In the genomic region with DNA sequence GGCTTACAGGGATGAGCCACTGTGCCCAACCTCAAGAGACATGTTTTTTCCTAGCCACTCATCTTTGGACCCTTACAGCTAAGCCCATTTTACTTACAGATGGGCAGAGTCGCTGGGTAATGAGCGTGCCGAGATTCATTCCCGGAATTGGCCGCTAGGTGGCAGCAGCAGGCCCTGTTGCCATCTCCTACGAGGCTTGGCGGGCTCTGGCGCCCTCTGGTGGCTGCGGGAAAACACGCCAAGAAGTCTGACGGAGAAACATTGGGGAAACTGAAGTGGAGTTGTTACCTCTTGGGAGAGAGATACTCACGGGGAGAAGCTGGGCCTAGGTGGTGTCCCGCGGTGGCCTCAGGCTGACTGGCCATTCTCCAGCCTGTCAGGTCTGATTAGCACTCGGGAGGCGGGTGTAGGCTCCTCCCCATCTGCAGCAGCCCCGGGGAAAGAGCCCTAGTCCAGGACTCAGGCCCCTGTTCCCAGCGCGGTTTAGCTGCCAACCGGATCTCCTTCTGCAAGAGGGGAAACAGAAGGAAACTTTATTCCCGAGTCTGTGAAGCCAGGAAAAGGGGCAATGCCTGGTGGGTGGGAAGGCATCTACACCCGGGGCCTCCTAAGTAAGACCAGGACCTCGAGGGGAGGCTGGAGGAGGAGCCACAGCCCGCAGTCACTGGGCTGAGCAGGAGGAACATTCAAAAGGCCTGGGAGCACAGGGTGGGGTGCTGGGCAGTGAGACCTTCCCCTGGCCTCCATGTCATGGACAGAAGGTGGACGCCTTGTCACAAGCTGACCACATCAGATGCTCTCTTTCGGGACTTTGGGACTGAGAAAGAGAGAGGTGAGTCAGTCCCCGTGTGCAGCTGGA, we compare ENCODE assay signal across 8 cellular contexts. TPM values are rescaled to one million over a fixed set of nuclear protein-coding genes. Genes with fewer than 3 reads are reported as not detected.
DNase-seq lines count a peak whose midpoint lies in the region; ATAC-seq and TF ChIP-seq lines count a peak whose summit lies in the region.

No MANE protein-coding gene starts in this region.

- H3K27ac ChIP-seq in DND-41 (ENCODE audit: low read length): no peak overlapping the region
- no peak overlapping the region for H3K27ac ChIP-seq in mammary epithelial cell (ENCODE audit: insufficient read depth, low read depth, low read length)

- no TSS peak for BruUV-seq in mammary epithelial cell (replicated peaks; lab: Mats Ljungman, UMichigan)

- WGBS in mammary epithelial cell (ENCODE audit: low coverage, missing lambda C conversion rate): 20% methylated on average over 25 of the region's 27 CpGs

- no peaks in the 10 kb centered on the region for H3K79me2 ChIP-seq in DND-41 (ENCODE audit: insufficient read depth, low read length)
- no peaks in the 10 kb centered on the region for H3K79me2 ChIP-seq in mammary epithelial cell (ENCODE audit: insufficient read depth, low read length)

- in situ Hi-C loops in mammary epithelial cell (cut with MboI; ENCODE audit: low sequenced_read_pairs in 2 of 2): no loop called here

- CTCF ChIA-PET in activated B cell treated with CpG ODN at 0.5 μM for 24 hours (lab: Charles Lee): interaction anchor here (0.6 to 4.3 kb wide), 17 partner anchors 10 to 175 kb away, joined by 3 to 39 read pairs (median 4); a partner anchor contains a TSS
- CTCF ChIA-PET in mammary epithelial cell (lab: Charles Lee; ENCODE audit: low non-redundant PET): interaction anchor here (0.6 to 1.2 kb wide), 3 partner anchors 46 to 347 kb away, joined by 3 to 8 read pairs (median 7); no protein-coding TSS in a partner anchor

- peak; percentile 91 for DNase-seq in DND-41
- peak; percentile 81 for DNase-seq in NCI-H345 treated with DMSO at 0.1 percent for 48 hours (lab: John Stamatoyannopoulos, UW; ENCODE audit: unreplicated experiment)
- peak; percentile 98 for DNase-seq in activated B cell treated with CpG ODN at 0.5 μM for 24 hours
- DNase-seq in mammary epithelial cell: peak; percentile 76
- DNase-seq in inferior parietal cortex (ENCODE audit: extremely low spot score): peak; percentile 96
- peak; percentile 91 to 100 (median 95) for DNase-seq in stimulated activated CD4-positive, alpha-beta T cell treated with anti-CD3 and anti-CD28 coated beads, Interleukin-12 subunit alpha, Interleukin-12 subunit beta, amount 100 ng/mL, for 48 hours (ENCODE audit: low read depth in 2 of 3, low spot score in 1 of 3)

- intact Hi-C loops in activated B cell treated with CpG ODN at 0.5 μM for 24 hours (cut with micrococcal nuclease): loop anchor here (1.0 to 5.0 kb wide), 6 partner anchors 24 to 175 kb away; a partner anchor contains a TSS
- intact Hi-C loops in mammary epithelial cell (cut with micrococcal nuclease): loop anchor here (1.0 to 5.0 kb wide), 4 partner anchors 66 to 246 kb away; no protein-coding TSS in a partner anchor

- ATAC-seq in DND-41 (ENCODE audit: insufficient read depth, low read depth) (peak; percentile 82), HG03097 (IDR thresholded peaks at IDR 0.05; ENCODE audit: low FRiP score, unreplicated experiment) (peak; percentile 51), activated B cell treated with CpG ODN at 0.5 μM for 24 hours (ENCODE audit: low read depth) (peak; percentile 48), HG02588 (IDR thresholded peaks at IDR 0.05; ENCODE audit: unreplicated experiment) (no peak)

- peak overlapping the region; percentile 56 for H3K27ac Mint-ChIP-seq in activated B cell treated with CpG ODN at 0.5 μM for 24 hours

- H3K9me3 Mint-ChIP-seq in activated B cell treated with CpG ODN at 0.5 μM for 24 hours: no peaks in the 10 kb centered on the region

- H3K4me2 ChIP-seq in DND-41 (ENCODE audit: insufficient read depth, low read length) (no peak overlapping the region), mammary epithelial cell (ENCODE audit: insufficient read depth, low read depth, low read length) (no peak overlapping the region)

- H3K4me1 ChIP-seq in DND-41 (ENCODE audit: insufficient read depth, low read length): peaks cover 2% of the 10 kb centered on the region; the same call in 1 of the 2 replicates
- H3K4me1 ChIP-seq in mammary epithelial cell (ENCODE audit: insufficient read depth, low read length): no peaks in the 10 kb centered on the region

- peak; percentile 100 for TF ChIP-seq CTCF in DND-41 (IDR thresholded peaks at IDR 0.05; ENCODE audit: borderline replicate concordance, extremely low read depth, low read length, poor library complexity, severe bottlenecking)
- TF ChIP-seq CTCF in activated B cell treated with CpG ODN at 0.5 μM for 24 hours (IDR thresholded peaks at IDR 0.05): peak; percentile 99
- TF ChIP-seq CTCF in mammary epithelial cell (conservative IDR thresholded peaks at IDR 0.05 in 1 of 2, IDR thresholded peaks at IDR 0.05 in 1 of 2; ENCODE audit: extremely low read depth in 1 of 2, insufficient read depth in 1 of 2, low read depth in 1 of 2, low read length in 2 of 2): peak; percentile 100

- H4K20me1 ChIP-seq in DND-41 (ENCODE audit: insufficient read depth, low read length) (0 out of 2 replicates have a peak, but pooled peaks cover 11% of the 10 kb centered on the region), mammary epithelial cell (ENCODE audit: insufficient read depth, low read length) (no peaks in the 10 kb centered on the region)

- peaks cover 38% of the 10 kb centered on the region for H3K36me3 ChIP-seq in DND-41 (ENCODE audit: insufficient read depth, low read length)
- peaks cover 8% of the 10 kb centered on the region for H3K36me3 ChIP-seq in mammary epithelial cell (ENCODE audit: insufficient read depth, low read length)

- peak overlapping the region; percentile 10; the same call in 1 of the 2 replicates for H2AFZ ChIP-seq in DND-41 (ENCODE audit: low read depth, low read length)
- no peak overlapping the region for H2AFZ ChIP-seq in mammary epithelial cell (ENCODE audit: low read depth, low read length)

- H3K4me1 Mint-ChIP-seq in activated B cell treated with CpG ODN at 0.5 μM for 24 hours: peaks cover 42% of the 10 kb centered on the region

- H3K4me3 ChIP-seq in DND-41 (ENCODE audit: low read depth in 1 of 2, low read length in 2 of 2) (no peak overlapping the region), mammary epithelial cell (replicated peaks in 1 of 3; ENCODE audit: insufficient read depth in 1 of 3, low read depth in 2 of 3, low read length in 3 of 3) (no peak overlapping the region)

- H3K9me3 ChIP-seq in DND-41 (ENCODE audit: insufficient read depth, low read length, severe bottlenecking) (no peaks in the 10 kb centered on the region), mammary epithelial cell (replicated peaks; ENCODE audit: insufficient read depth, low read length) (no peaks in the 10 kb centered on the region)

- H3K36me3 Mint-ChIP-seq in activated B cell treated with CpG ODN at 0.5 μM for 24 hours (ENCODE audit: low read depth): peaks cover 38% of the 10 kb centered on the region

- H3K27me3 ChIP-seq in DND-41 (ENCODE audit: insufficient read depth, low read length, poor library complexity) (no peaks in the 10 kb centered on the region), mammary epithelial cell (ENCODE audit: insufficient read depth, low read length) (no peaks in the 10 kb centered on the region)

- dilution Hi-C loops in mammary epithelial cell (cut with HindIII; ENCODE audit: low sequenced_read_pairs): no loop called here

- no peaks in the 10 kb centered on the region for H3K27me3 Mint-ChIP-seq in activated B cell treated with CpG ODN at 0.5 μM for 24 hours

- POLR2A ChIA-PET in activated B cell treated with CpG ODN at 0.5 μM for 24 hours (lab: Charles Lee): interaction anchor here (0.5 to 3.4 kb wide), 3 partner anchors 11 to 566 kb away, joined by 4 to 16 read pairs (median 5); a partner anchor contains a TSS

- H3K9ac ChIP-seq in DND-41 (ENCODE audit: low read depth, low read length) (no peak overlapping the region), mammary epithelial cell (ENCODE audit: insufficient read depth, low read length) (no peak overlapping the region)

- no peak overlapping the region for H3K4me3 Mint-ChIP-seq in activated B cell treated with CpG ODN at 0.5 μM for 24 hours

RNA-seq across cellular contexts. Expression of a gene that starts 9.7 kb away (rescaled TPM):
- total RNA-seq in activated B cell treated with CpG ODN at 0.5 μM for 24 hours (86.7 and 89.2 TPM in 2 replicates), mammary epithelial cell (10 to 100 TPM; 39.7 to 70.1 TPM)
- 78.2 TPM for polyA plus RNA-seq in mammary epithelial cell
- 30.4 TPM for polyA minus RNA-seq in mammary epithelial cell

RNA-seq across cellular contexts. Expression of a gene that starts 31.4 kb away (rescaled TPM):
- total RNA-seq in activated B cell treated with CpG ODN at 0.5 μM for 24 hours: not detected in 2 replicates
- 10 to 100 TPM in 1 of 2 donors, 1 to 10 TPM in 1; 6.5 to 20.0 TPM for total RNA-seq in mammary epithelial cell
- 2.1 TPM for polyA plus RNA-seq in mammary epithelial cell
- polyA minus RNA-seq in mammary epithelial cell: 9.1 TPM

RNA-seq across cellular contexts. Expression of a gene that starts 42.2 kb away (rescaled TPM):
- 47.7 and 53.6 TPM in 2 replicates for total RNA-seq in activated B cell treated with CpG ODN at 0.5 μM for 24 hours
- total RNA-seq in mammary epithelial cell: 10 to 100 TPM; 56.9 to 63.3 TPM
- 58.9 TPM for polyA plus RNA-seq in mammary epithelial cell
- polyA minus RNA-seq in mammary epithelial cell: 11.0 TPM

RNA-seq across cellular contexts. Expression of a gene that starts 49.8 kb away (rescaled TPM):
- total RNA-seq in activated B cell treated with CpG ODN at 0.5 μM for 24 hours (8.0 and 9.4 TPM in 2 replicates), mammary epithelial cell (10 to 100 TPM; 10.8 to 12.8 TPM)
- polyA plus RNA-seq in mammary epithelial cell: 5.0 TPM
- 13.0 TPM for polyA minus RNA-seq in mammary epithelial cell

RNA-seq across cellular contexts. Expression of a gene that starts 50.7 kb away (rescaled TPM):
- total RNA-seq in activated B cell treated with CpG ODN at 0.5 μM for 24 hours (10.4 and 11.1 TPM in 2 replicates), mammary epithelial cell (1 to 10 TPM; 6.8 to 9.3 TPM)
- 7.6 TPM for polyA plus RNA-seq in mammary epithelial cell
- polyA minus RNA-seq in mammary epithelial cell: 5.1 TPM
